10 cellular contexts compared by ENCODE assay signal in genomic region chr6:85864453-85865401, GRCh38.
DNase-seq lines count a peak whose midpoint lies in the region; TF ChIP-seq lines count a peak whose summit lies in the region.
"Had no signal": no experiment of that assay in that cellular context is flagged by ENCODE, and none has a peak within 500 bp of the region (broad histone marks: within the 10 kb centered on the region; RNA-seq: fewer than 3 reads in every experiment).

No MANE protein-coding gene starts in this region.

- no peaks in the 10 kb centered on the region for H3K79me1 ChIP-seq in neuronal stem cell (ENCODE audit: low read depth, low read length)

- no peak overlapping the region for H3K4me3 ChIP-seq in BLaER1
- no peak overlapping the region for H3K4me3 ChIP-seq in neuronal stem cell (ENCODE audit: low read length in 2 of 2)
- H3K4me3 ChIP-seq in HAP-1 = no peak overlapping the region

- no peak overlapping the region for H2BK5ac ChIP-seq in neuronal stem cell (ENCODE audit: low read length)

- no peak overlapping the region for H4K91ac ChIP-seq in neuronal stem cell (ENCODE audit: low read depth, low read length, poor library complexity)

- in situ Hi-C loops in HAP-1 (cut with MboI; ENCODE audit: low sequenced_read_pairs) (no loop called here), GM13976 (cut with MboI; ENCODE audit: low sequenced_read_pairs, unreplicated experiment) (no loop called here)

- H3K4me3 Mint-ChIP-seq in immature natural killer cell = no peak overlapping the region

- H2AK5ac ChIP-seq in neuronal stem cell (ENCODE audit: low read depth, low read length) = no peak overlapping the region

- H3K4ac ChIP-seq in neuronal stem cell (ENCODE audit: low read length) = no peak overlapping the region

- no peaks in the 10 kb centered on the region for H4K20me1 ChIP-seq in BLaER1

- peak overlapping the region; percentile 70 for H3K4me2 ChIP-seq in BLaER1
- no peak overlapping the region for H3K4me2 ChIP-seq in neuronal stem cell (ENCODE audit: insufficient read depth, low read length, poor library complexity, severe bottlenecking)

- H3K27me3 Mint-ChIP-seq in immature natural killer cell (ENCODE audit: low read depth in 3 of 3) = peaks cover 0 to 3% (median 0%) of the 10 kb centered on the region in 3 donors

- H2BK15ac ChIP-seq in neuronal stem cell (ENCODE audit: low read length) = no peak overlapping the region

- no peak overlapping the region for H2BK12ac ChIP-seq in neuronal stem cell (ENCODE audit: low read length)

- WGBS in neuronal stem cell (ENCODE audit: extremely low coverage in 2 of 2, insufficient read length in 2 of 2, insufficient replicate concordance in 1 of 2), 2 donors = no CpG with 5 or more reads among the region's 7 CpGs

- no peak overlapping the region for H3K18ac ChIP-seq in neuronal stem cell (ENCODE audit: low read length)

- H3K36me3 ChIP-seq in BLaER1 (no peaks in the 10 kb centered on the region), neuronal stem cell (replicated peaks in 1 of 2; ENCODE audit: control insufficient read depth in 2 of 2, insufficient read depth in 2 of 2, low read length in 2 of 2) (no peaks in the 10 kb centered on the region), HAP-1 (replicated peaks) (no peaks in the 10 kb centered on the region)

- peak; percentile 39 for DNase-seq in LHCN-M2 (ENCODE audit: low read depth)
- DNase-seq in dermis blood vessel endothelial cell = peak; percentile 30
- DNase-seq in neuronal stem cell (ENCODE audit: low spot score) = no peak
- no peak for DNase-seq in DMS79 (lab: John Stamatoyannopoulos, UW)
- DNase-seq in HAP-1 (ENCODE audit: low spot score in 2 of 2) = no peak
- DNase-seq in GM13976 (ENCODE audit: low spot score) = no peak
- DNase-seq in immature natural killer cell = no peak
- DNase-seq: amniotic stem cell, COR-L47 had no signal

- no peak overlapping the region for H3K14ac ChIP-seq in neuronal stem cell (ENCODE audit: low read length)

- H3K4me1 Mint-ChIP-seq in immature natural killer cell = no peaks in the 10 kb centered on the region

- H3K27me3 ChIP-seq in BLaER1 = no peaks in the 10 kb centered on the region
- no peaks in the 10 kb centered on the region for H3K27me3 ChIP-seq in neuronal stem cell (ENCODE audit: control insufficient read depth in 3 of 3, insufficient read depth in 3 of 3, low read depth in 1 of 3, low read length in 3 of 3)
- no peaks in the 10 kb centered on the region; the same call in 1 of the 2 replicates for H3K27me3 ChIP-seq in HAP-1 (ENCODE audit: low read depth)

- no peak for TF ChIP-seq CTCF in GM13976 (IDR thresholded peaks at IDR 0.05; ENCODE audit: borderline replicate concordance, control extremely low read depth, extremely low read depth, insufficient read depth, missing control alignments)

- peaks cover 0 to 4% (median 0%) of the 10 kb centered on the region in 3 donors for H3K36me3 Mint-ChIP-seq in immature natural killer cell

- H2BK120ac ChIP-seq in neuronal stem cell (ENCODE audit: low read depth, low read length) = no peak overlapping the region

- H3K4me1 ChIP-seq in BLaER1 = peaks cover 5% of the 10 kb centered on the region; the same call in 1 of the 2 replicates
- peaks cover 11 to 23% of the 10 kb centered on the region in 2 donors for H3K4me1 ChIP-seq in neuronal stem cell (ENCODE audit: control insufficient read depth in 2 of 2, insufficient read depth in 1 of 2, low read depth in 1 of 2, low read length in 2 of 2)
- no peaks in the 10 kb centered on the region for H3K4me1 ChIP-seq in HAP-1

- peak overlapping the region; percentile 87 for H2AFZ ChIP-seq in neuronal stem cell (ENCODE audit: low read length)

- H3K23ac ChIP-seq in neuronal stem cell (ENCODE audit: low read depth, low read length, poor library complexity) = no peak overlapping the region

- H3K9ac ChIP-seq in BLaER1 (no peak overlapping the region), neuronal stem cell (ENCODE audit: low read depth, low read length, poor library complexity) (no peak overlapping the region)

- no peak overlapping the region for H3K27ac Mint-ChIP-seq in immature natural killer cell

- H3K27ac ChIP-seq in BLaER1 (no peak overlapping the region), neuronal stem cell (replicated peaks; ENCODE audit: low read length) (no peak overlapping the region)

- H3K9me3 ChIP-seq in BLaER1 = no peaks in the 10 kb centered on the region
- H3K9me3 ChIP-seq in neuronal stem cell (replicated peaks in 1 of 2; ENCODE audit: control insufficient read depth in 2 of 2, insufficient read depth in 1 of 2, low read depth in 1 of 2, low read length in 2 of 2) = no peaks in the 10 kb centered on the region
- H3K9me3 ChIP-seq in HAP-1 = no peaks in the 10 kb centered on the region

- no peak overlapping the region for H4K8ac ChIP-seq in neuronal stem cell (ENCODE audit: low read depth, low read length)

- peaks cover 0 to 7% (median 1%) of the 10 kb centered on the region in 6 donors for H3K9me3 Mint-ChIP-seq in immature natural killer cell

Comparison
In these comparisons a context has a peak if more than half of its experiments do, and no peak if none do; other contexts are left out.
1. DNase-seq: peak in LHCN-M2 (single experiment) and dermis blood vessel endothelial cell (single experiment); none in neuronal stem cell (single experiment), DMS79 (single experiment), HAP-1 (0 of 2), GM13976 (single experiment) and immature natural killer cell (0 of 3).